18 cellular contexts compared by ENCODE assay signal in genomic region chr12:19692091-19692490, GRCh38.
"Had no signal": no experiment of that assay in that cellular context is flagged by ENCODE, and none has a peak within 500 bp of the region (broad histone marks: within the 10 kb centered on the region; RNA-seq: fewer than 3 reads in every experiment).

No MANE protein-coding gene starts in this region.

- DNase-seq: dorsolateral prefrontal cortex; effector CD4-positive, alpha-beta T cell; kidney; left lung; lower lobe of right lung; natural killer cell; occipital lobe; ovary; sigmoid colon; spleen; stimulated activated CD4-positive, alpha-beta T cell treated with anti-CD3 and anti-CD28 coated beads, Interleukin-4, amount 100 ng/mL, for 4 hours; stimulated activated naive CD8-positive, alpha-beta T cell treated with anti-CD3 and anti-CD28 coated beads, Interleukin-15, Interleukin-2, amounts not matched to agents 100 U/mL and 50 U/mL, for 24 hours; substantia nigra; testis; tibial artery had no signal

- H3K4me1 Mint-ChIP-seq: memory B cell; stimulated activated memory B cell treated with anti-CD40 and anti-IgM and Interleukin-4, amounts not matched to agents 10 μg/mL and 1 μg/mL and 100 μg/mL, for 72 hours had no signal

- H3K27me3 Mint-ChIP-seq: memory B cell; stimulated activated memory B cell treated with anti-CD40 and anti-IgM and Interleukin-4, amounts not matched to agents 10 μg/mL and 1 μg/mL and 100 μg/mL, for 72 hours; type B pancreatic cell had no signal

- H3K36me3 Mint-ChIP-seq: memory B cell; natural killer cell; stimulated activated memory B cell treated with anti-CD40 and anti-IgM and Interleukin-4, amounts not matched to agents 10 μg/mL and 1 μg/mL and 100 μg/mL, for 72 hours; type B pancreatic cell had no signal

- H3K9me3 Mint-ChIP-seq: memory B cell; natural killer cell; stimulated activated memory B cell treated with anti-CD40 and anti-IgM and Interleukin-4, amounts not matched to agents 10 μg/mL and 1 μg/mL and 100 μg/mL, for 72 hours; type B pancreatic cell had no signal

- ATAC-seq: left lung; lower lobe of right lung; natural killer cell; stimulated activated memory B cell treated with anti-CD40 and anti-IgM and Interleukin-4, amounts not matched to agents 10 μg/mL and 1 μg/mL and 100 μg/mL, for 72 hours; stimulated activated naive CD8-positive, alpha-beta T cell treated with anti-CD3 and anti-CD28 coated beads, Interleukin-15, Interleukin-2, amounts not matched to agents 100 U/mL and 50 U/mL, for 24 hours had no signal

- H3K27me3 ChIP-seq: dorsolateral prefrontal cortex, left lung, ovary, sigmoid colon, spleen, testis, tibial artery had no signal

- H3K4me3 Mint-ChIP-seq: memory B cell; natural killer cell; stimulated activated memory B cell treated with anti-CD40 and anti-IgM and Interleukin-4, amounts not matched to agents 10 μg/mL and 1 μg/mL and 100 μg/mL, for 72 hours; type B pancreatic cell had no signal

- H3K9me3 ChIP-seq: left lung, lower lobe of right lung, ovary, sigmoid colon, spleen, testis, tibial artery had no signal

- H3K27ac ChIP-seq: dorsolateral prefrontal cortex, left lung, lower lobe of right lung, ovary, sigmoid colon, spleen, testis, tibial artery had no signal

- H3K36me3 ChIP-seq: left lung, lower lobe of right lung, ovary, sigmoid colon, spleen, tibial artery had no signal

- H3K4me1 ChIP-seq: left lung, lower lobe of right lung, sigmoid colon had no signal

- H3K27ac Mint-ChIP-seq: memory B cell; natural killer cell; stimulated activated memory B cell treated with anti-CD40 and anti-IgM and Interleukin-4, amounts not matched to agents 10 μg/mL and 1 μg/mL and 100 μg/mL, for 72 hours; type B pancreatic cell had no signal

- H3K4me3 ChIP-seq: dorsolateral prefrontal cortex, left lung, lower lobe of right lung, ovary, sigmoid colon, spleen, testis, tibial artery had no signal
